ENCODE assay signal across 9 cellular contexts in genomic region chr7:5699467-5699866, GRCh38.
DNase-seq lines count a peak whose midpoint lies in the region; ATAC-seq, FAIRE-seq and TF ChIP-seq lines count a peak whose summit lies in the region.
"Had no signal": no experiment of that assay in that cellular context is flagged by ENCODE, and none has a peak within 500 bp of the region (broad histone marks: within the 10 kb centered on the region; RNA-seq: fewer than 3 reads in every experiment).

No MANE protein-coding gene starts in this region.

- H3K4me1 ChIP-seq in kidney (ENCODE audit: control insufficient read depth in 1 of 2, insufficient read depth in 1 of 2, low read depth in 1 of 2, low read length in 2 of 2) (peaks cover 49 to 57% of the 10 kb centered on the region in 2 donors), suprapubic skin (peaks cover 74% of the 10 kb centered on the region), vagina (peaks cover 44% of the 10 kb centered on the region)

- H3K4me3 Mint-ChIP-seq in activated T-cell treated with anti-CD3 and anti-CD28 coated beads, Interleukin-2, amount 50 U/mL, for 24 hours: peak overlapping the region; percentile 56
- H3K4me3 Mint-ChIP-seq in activated naive CD8-positive, alpha-beta T cell treated with anti-CD3 and anti-CD28 coated beads, Interleukin-2, amount 10 ng/mL, durations not matched to agents 7 days and 5 days: peak overlapping the region; percentile 14

- peak overlapping the region; percentile 59 to 79 for H3K27ac ChIP-seq in kidney (ENCODE audit: low read depth in 2 of 2, low read length in 2 of 2)
- H3K27ac ChIP-seq in suprapubic skin: peak overlapping the region; percentile 49
- no peak overlapping the region for H3K27ac ChIP-seq in vagina

- ATAC-seq in activated naive CD8-positive, alpha-beta T cell treated with anti-CD3 and anti-CD28 coated beads, Interleukin-2, amount 10 ng/mL, durations not matched to agents 7 days and 5 days (ENCODE audit: low read depth): no peak

- no peaks in the 10 kb centered on the region for H3K27me3 Mint-ChIP-seq in activated T-cell treated with anti-CD3 and anti-CD28 coated beads, Interleukin-2, amount 50 U/mL, for 24 hours
- no peaks in the 10 kb centered on the region for H3K27me3 Mint-ChIP-seq in activated naive CD8-positive, alpha-beta T cell treated with anti-CD3 and anti-CD28 coated beads, Interleukin-2, amount 10 ng/mL, durations not matched to agents 7 days and 5 days

- intact Hi-C loops in kidney (cut with DNase I) (no loop called here), vagina (cut with DNase I) (loop anchor here (5.0 kb wide), 1 partner anchor 277 kb away; the partner anchor contains the start of gene TNRC18)

- no peaks in the 10 kb centered on the region for H3K9me3 Mint-ChIP-seq in activated T-cell treated with anti-CD3 and anti-CD28 coated beads, Interleukin-2, amount 50 U/mL, for 24 hours
- H3K9me3 Mint-ChIP-seq in activated naive CD8-positive, alpha-beta T cell treated with anti-CD3 and anti-CD28 coated beads, Interleukin-2, amount 10 ng/mL, durations not matched to agents 7 days and 5 days: no peaks in the 10 kb centered on the region

- H3K36me3 Mint-ChIP-seq in activated T-cell treated with anti-CD3 and anti-CD28 coated beads, Interleukin-2, amount 50 U/mL, for 24 hours (ENCODE audit: low read depth): peaks cover 77% of the 10 kb centered on the region
- peaks cover 30% of the 10 kb centered on the region for H3K36me3 Mint-ChIP-seq in activated naive CD8-positive, alpha-beta T cell treated with anti-CD3 and anti-CD28 coated beads, Interleukin-2, amount 10 ng/mL, durations not matched to agents 7 days and 5 days

- no peak for FAIRE-seq in kidney (lab: Jason Lieb, UNC)

- WGBS in suprapubic skin: 83% methylated on average over 4 of the region's 4 CpGs

- POLR2A ChIA-PET in activated naive CD8-positive, alpha-beta T cell treated with anti-CD3 and anti-CD28 coated beads, Interleukin-2, amount 10 ng/mL, durations not matched to agents 7 days and 5 days (lab: Charles Lee): interaction anchor here (0.7 to 1.9 kb wide), 3 partner anchors 16 to 174 kb away, joined by 3 to 4 read pairs (median 4); no protein-coding TSS in a partner anchor

- peak overlapping the region; percentile 4 to 14 for H3K9ac ChIP-seq in kidney (ENCODE audit: low read length in 2 of 2)

- peaks cover 100% of the 10 kb centered on the region for H3K4me1 Mint-ChIP-seq in activated T-cell treated with anti-CD3 and anti-CD28 coated beads, Interleukin-2, amount 50 U/mL, for 24 hours (ENCODE audit: low read depth)
- H3K4me1 Mint-ChIP-seq in activated naive CD8-positive, alpha-beta T cell treated with anti-CD3 and anti-CD28 coated beads, Interleukin-2, amount 10 ng/mL, durations not matched to agents 7 days and 5 days: peaks cover 68% of the 10 kb centered on the region

- TF ChIP-seq POLR2A in suprapubic skin (IDR thresholded peaks at IDR 0.05) (no peak), vagina (IDR thresholded peaks at IDR 0.05) (no peak)

- peak overlapping the region; percentile 96 for H3K27ac Mint-ChIP-seq in activated T-cell treated with anti-CD3 and anti-CD28 coated beads, Interleukin-2, amount 50 U/mL, for 24 hours
- H3K27ac Mint-ChIP-seq in activated naive CD8-positive, alpha-beta T cell treated with anti-CD3 and anti-CD28 coated beads, Interleukin-2, amount 10 ng/mL, durations not matched to agents 7 days and 5 days: peak overlapping the region; percentile 9

- no peaks in the 10 kb centered on the region for H3K27me3 ChIP-seq in suprapubic skin
- H3K27me3 ChIP-seq in vagina: no peaks in the 10 kb centered on the region

- H3K4me3 ChIP-seq in kidney (ENCODE audit: low read length in 2 of 2): no peak overlapping the region
- H3K4me3 ChIP-seq in suprapubic skin: no peak overlapping the region
- H3K4me3 ChIP-seq in vagina: no peak overlapping the region

- DNase-seq in activated T-cell treated with anti-CD3 and anti-CD28 coated beads, Interleukin-2, amount 50 U/mL, for 24 hours: no peak
- DNase-seq in activated T-cell treated with anti-CD3 and anti-CD28 coated beads for 4 hours: no peak
- no peak for DNase-seq in activated naive CD8-positive, alpha-beta T cell treated with anti-CD3 and anti-CD28 coated beads, Interleukin-2, amount 10 ng/mL, durations not matched to agents 7 days and 5 days
- DNase-seq in kidney: no peak
- no peak for DNase-seq in suprapubic skin (ENCODE audit: low spot score in 2 of 2)
- no peak for DNase-seq in vagina (ENCODE audit: extremely low spot score in 2 of 2)
- DNase-seq in GOT3 (lab: John Stamatoyannopoulos, UW): no peak
- no peak for DNase-seq in ecto neural progenitor cell (ENCODE audit: low spot score)
- DNase-seq: MV-4-11 had no signal

- TF ChIP-seq EP300 in suprapubic skin (IDR thresholded peaks at IDR 0.05): no peak

- H3K9me3 ChIP-seq in kidney (ENCODE audit: control insufficient read depth in 1 of 2, low read length in 2 of 2) (no peaks in the 10 kb centered on the region), suprapubic skin (no peaks in the 10 kb centered on the region), vagina (no peaks in the 10 kb centered on the region)

- TF ChIP-seq CTCF in kidney (IDR thresholded peaks at IDR 0.05; ENCODE audit: borderline replicate concordance, extremely low read depth, insufficient read depth) (no peak), suprapubic skin (IDR thresholded peaks at IDR 0.05) (no peak), vagina (IDR thresholded peaks at IDR 0.05) (no peak)

- H3K36me3 ChIP-seq in kidney (ENCODE audit: control insufficient read depth in 1 of 2, insufficient read depth in 2 of 2, low read length in 2 of 2): peaks cover 5 to 6% of the 10 kb centered on the region in 2 donors
- peaks cover 16% of the 10 kb centered on the region for H3K36me3 ChIP-seq in suprapubic skin
- H3K36me3 ChIP-seq in vagina: peaks cover 0 to 11% of the 10 kb centered on the region in 2 donors
